Comparison of ENCODE assay signal across 21 cellular contexts in the genomic region with DNA sequence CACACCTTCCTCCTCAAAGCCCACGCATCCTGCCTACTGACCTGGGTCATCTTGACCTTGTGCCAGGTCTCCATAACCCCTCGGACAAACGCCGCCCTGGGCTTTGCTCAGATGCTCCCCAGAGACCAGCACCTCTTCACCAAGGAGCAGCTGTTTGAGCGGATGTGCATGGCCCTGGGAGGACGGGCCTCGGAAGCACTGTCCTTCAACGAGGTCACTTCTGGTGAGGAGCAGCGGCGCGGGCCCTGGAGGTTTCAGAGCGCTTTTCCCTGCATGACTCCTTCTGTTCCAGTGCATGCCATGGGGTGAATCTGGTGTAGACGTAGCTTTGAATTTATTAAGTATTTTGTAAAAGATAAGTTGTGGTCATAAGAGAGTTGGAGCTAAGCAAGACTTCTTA. TPM values are rescaled to one million over a fixed set of nuclear protein-coding genes. Genes with fewer than 3 reads are reported as not detected.
"Had no signal": no experiment of that assay in that cellular context is flagged by ENCODE, and none has a peak within 500 bp of the region (broad histone marks: within the 10 kb centered on the region; RNA-seq: fewer than 3 reads in every experiment).

No MANE protein-coding gene starts in this region.

- H3K27me3 Mint-ChIP-seq: IgD-negative memory B cell had no signal

- ATAC-seq: K562, Panc1, PC-3, Right ventricle myocardium inferior, SK-N-SH treated with all-trans-retinoic acid at 6 μM for 48 hours had no signal

- DNase-seq: Kasumi-1, MM.1S, NCI-H1092 treated with DMSO at 0.1 percent for 48 hours, NCI-H1417, NCI-H1436 treated with DMSO at 0.1 percent for 48 hours, NCI-H1694, NCI-H187 treated with DMSO at 0.1 percent for 48 hours, NCI-H2029 treated with DMSO at 0.1 percent for 48 hours, NCI-H2171 treated with DMSO at 0.1 percent for 48 hours, NCI-H524, NCI-H526 treated with DMSO at 0.1 percent for 48 hours, NCI-H774, PC-3, SHP77 treated with DMSO at 0.1 percent for 48 hours, SJCRH30 had no signal

- H3K9me3 Mint-ChIP-seq: IgD-negative memory B cell had no signal

RNA-seq across cellular contexts. Expression of gene CPNE7, which starts 22.6 kb away (rescaled TPM):
- total RNA-seq: OCI-LY7, Right ventricle myocardium inferior, SJCRH30 had no signal
